ENCODE assay signal across 1 cellular context in the genomic region with DNA sequence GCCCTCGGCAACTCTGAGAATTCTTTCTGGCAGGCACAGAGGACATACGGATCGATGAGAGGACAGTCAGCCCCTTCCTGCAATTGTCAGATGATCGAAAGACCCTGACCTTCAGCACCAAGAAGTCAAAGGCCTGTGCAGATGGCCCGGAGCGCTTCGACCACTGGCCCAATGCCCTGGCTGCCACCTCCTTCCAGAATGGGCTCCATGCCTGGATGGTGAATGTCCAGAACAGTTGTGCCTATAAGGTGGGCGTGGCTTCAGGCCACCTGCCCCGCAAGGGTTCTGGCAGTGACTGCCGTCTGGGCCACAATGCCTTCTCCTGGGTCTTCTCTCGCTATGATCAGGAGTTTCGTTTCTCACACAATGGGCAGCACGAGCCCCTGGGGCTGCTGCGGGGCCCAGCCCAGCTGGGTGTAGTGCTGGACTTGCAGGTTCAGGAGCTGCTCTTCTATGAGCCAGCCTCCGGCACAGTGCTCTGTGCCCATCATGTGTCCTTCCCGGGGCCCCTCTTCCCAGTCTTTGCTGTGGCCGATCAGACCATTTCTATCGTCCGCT.
TF ChIP-seq lines count a peak whose summit lies in the region.

No MANE protein-coding gene starts in this region.

TF ChIP-seq in HepG2, 621 proteins besides CTCF, POLR2A, EP300 and RAD21 (continued from another document):
- TF ChIP-seq, protein P1, sequence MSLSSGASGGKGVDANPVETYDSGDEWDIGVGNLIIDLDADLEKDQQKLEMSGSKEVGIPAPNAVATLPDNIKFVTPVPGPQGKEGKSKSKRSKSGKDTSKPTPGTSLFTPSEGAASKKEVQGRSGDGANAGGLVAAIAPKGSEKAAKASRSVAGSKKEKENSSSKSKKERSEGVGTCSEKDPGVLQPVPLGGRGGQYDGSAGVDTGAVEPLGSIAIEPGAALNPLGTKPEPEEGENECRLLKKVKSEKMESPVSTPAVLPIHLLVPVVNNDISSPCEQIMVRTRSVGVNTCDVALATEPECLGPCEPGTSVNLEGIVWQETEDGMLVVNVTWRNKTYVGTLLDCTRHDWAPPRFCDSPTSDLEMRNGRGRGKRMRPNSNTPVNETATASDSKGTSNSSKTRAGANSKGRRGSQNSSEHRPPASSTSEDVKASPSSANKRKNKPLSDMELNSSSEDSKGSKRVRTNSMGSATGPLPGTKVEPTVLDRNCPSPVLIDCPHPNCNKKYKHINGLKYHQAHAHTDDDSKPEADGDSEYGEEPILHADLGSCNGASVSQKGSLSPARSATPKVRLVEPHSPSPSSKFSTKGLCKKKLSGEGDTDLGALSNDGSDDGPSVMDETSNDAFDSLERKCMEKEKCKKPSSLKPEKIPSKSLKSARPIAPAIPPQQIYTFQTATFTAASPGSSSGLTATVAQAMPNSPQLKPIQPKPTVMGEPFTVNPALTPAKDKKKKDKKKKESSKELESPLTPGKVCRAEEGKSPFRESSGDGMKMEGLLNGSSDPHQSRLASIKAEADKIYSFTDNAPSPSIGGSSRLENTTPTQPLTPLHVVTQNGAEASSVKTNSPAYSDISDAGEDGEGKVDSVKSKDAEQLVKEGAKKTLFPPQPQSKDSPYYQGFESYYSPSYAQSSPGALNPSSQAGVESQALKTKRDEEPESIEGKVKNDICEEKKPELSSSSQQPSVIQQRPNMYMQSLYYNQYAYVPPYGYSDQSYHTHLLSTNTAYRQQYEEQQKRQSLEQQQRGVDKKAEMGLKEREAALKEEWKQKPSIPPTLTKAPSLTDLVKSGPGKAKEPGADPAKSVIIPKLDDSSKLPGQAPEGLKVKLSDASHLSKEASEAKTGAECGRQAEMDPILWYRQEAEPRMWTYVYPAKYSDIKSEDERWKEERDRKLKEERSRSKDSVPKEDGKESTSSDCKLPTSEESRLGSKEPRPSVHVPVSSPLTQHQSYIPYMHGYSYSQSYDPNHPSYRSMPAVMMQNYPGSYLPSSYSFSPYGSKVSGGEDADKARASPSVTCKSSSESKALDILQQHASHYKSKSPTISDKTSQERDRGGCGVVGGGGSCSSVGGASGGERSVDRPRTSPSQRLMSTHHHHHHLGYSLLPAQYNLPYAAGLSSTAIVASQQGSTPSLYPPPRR (CRISPR knock-in tag; IDR thresholded peaks at IDR 0.05; ENCODE audit: borderline replicate concordance) = 0 out of 2 replicates have a peak, but pooled peaks have one; percentile 37
- 0 out of 2 replicates have a peak, but pooled peaks have one; percentile 36 for TF ChIP-seq BORCS8-MEF2B (CRISPR knock-in tag; IDR thresholded peaks at IDR 0.05)
- TF ChIP-seq, protein P2, sequence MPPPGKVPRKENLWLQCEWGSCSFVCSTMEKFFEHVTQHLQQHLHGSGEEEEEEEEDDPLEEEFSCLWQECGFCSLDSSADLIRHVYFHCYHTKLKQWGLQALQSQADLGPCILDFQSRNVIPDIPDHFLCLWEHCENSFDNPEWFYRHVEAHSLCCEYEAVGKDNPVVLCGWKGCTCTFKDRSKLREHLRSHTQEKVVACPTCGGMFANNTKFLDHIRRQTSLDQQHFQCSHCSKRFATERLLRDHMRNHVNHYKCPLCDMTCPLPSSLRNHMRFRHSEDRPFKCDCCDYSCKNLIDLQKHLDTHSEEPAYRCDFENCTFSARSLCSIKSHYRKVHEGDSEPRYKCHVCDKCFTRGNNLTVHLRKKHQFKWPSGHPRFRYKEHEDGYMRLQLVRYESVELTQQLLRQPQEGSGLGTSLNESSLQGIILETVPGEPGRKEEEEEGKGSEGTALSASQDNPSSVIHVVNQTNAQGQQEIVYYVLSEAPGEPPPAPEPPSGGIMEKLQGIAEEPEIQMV (CRISPR knock-in tag; IDR thresholded peaks at IDR 0.05; ENCODE audit: low read depth) = peak; percentile 48; the same call in 1 of the 2 replicates
